11 cellular contexts compared by ENCODE assay signal in the genomic region with DNA sequence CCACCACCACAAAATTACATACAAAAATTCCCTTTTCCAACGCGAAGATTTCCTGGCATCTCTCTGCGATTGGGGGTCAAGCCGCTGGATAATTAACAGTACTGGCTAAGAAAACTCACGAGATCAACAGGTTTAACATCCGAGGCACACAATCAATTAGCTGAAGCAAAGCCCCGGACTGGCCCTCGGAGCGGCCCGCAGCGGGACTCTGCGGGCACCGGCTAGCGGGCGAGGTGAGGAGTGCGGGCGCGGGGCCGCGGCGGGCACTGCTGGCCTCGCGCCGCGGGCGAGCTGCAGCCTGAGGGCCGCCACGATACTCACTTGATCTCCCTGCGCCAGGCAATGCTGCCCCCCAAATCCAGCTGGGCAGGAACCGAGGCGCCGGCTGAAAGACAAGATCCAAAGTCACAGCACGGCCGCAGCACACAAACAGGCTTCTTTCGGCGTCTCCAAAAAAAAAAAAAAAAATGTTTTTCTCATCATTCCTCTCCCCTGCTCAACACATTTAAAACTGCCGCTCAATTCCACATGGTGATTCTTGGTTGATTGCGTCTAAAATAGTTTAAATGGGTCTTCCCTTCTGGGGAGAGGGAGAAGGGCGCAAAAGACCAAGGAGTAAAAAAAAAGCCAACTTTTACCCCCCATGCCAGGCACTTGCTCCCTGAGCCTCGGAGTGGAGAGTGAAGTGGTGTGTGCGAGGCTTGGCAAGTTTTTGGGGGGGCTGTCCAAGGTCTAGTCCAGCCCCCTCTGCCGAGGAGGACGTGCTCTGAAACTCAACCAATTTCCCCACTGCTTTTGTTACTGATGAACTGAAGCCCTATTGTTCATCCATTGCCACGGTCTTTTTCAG.
DNase-seq lines count a peak whose midpoint lies in the region; ATAC-seq and TF ChIP-seq lines count a peak whose summit lies in the region.
"Had no signal": no experiment of that assay in that cellular context is flagged by ENCODE, and none has a peak within 500 bp of the region (broad histone marks: within the 10 kb centered on the region; RNA-seq: fewer than 3 reads in every experiment).

No MANE protein-coding gene starts in this region.

- H3K4me1 Mint-ChIP-seq in nephron: peaks cover 23% of the 10 kb centered on the region

- peaks cover 10% of the 10 kb centered on the region for H3K4me1 ChIP-seq in ES-I3 (ENCODE audit: insufficient read depth, low read length)

- ATAC-seq in GM19467 (IDR thresholded peaks at IDR 0.05; ENCODE audit: unreplicated experiment): no peak
- ATAC-seq in HG03457 (IDR thresholded peaks at IDR 0.05; ENCODE audit: unreplicated experiment): no peak
- ATAC-seq: esophagus mucosa had no signal

- peak; percentile 15 for TF ChIP-seq CTCF in brain microvascular endothelial cell (IDR thresholded peaks at IDR 0.05; ENCODE audit: low read depth, low read length, missing control alignments)
- TF ChIP-seq CTCF in nephron (IDR thresholded peaks at IDR 0.05; ENCODE audit: unreplicated experiment in 3 of 3): no peak

- peak overlapping the region; percentile 59 for H3K4me3 ChIP-seq in brain microvascular endothelial cell (ENCODE audit: low read depth, low read length)

- peaks cover 3% of the 10 kb centered on the region for H3K9me3 Mint-ChIP-seq in nephron

- no peaks in the 10 kb centered on the region for H3K9me3 ChIP-seq in ES-I3 (ENCODE audit: control insufficient read depth, insufficient read depth, low read length)

- H3K36me3 Mint-ChIP-seq in nephron (ENCODE audit: low read depth): no peaks in the 10 kb centered on the region

- H3K4me3 Mint-ChIP-seq in nephron: peak overlapping the region; percentile 80 to 82 (median 82)

- peaks cover 100% of the 10 kb centered on the region for H3K27me3 Mint-ChIP-seq in nephron (ENCODE audit: low read depth)

- in situ Hi-C loops in brain microvascular endothelial cell (cut with HindIII; ENCODE audit: low pct_ligation_motif_present, low sequenced_read_pairs): no loop called here

- H3K27ac Mint-ChIP-seq in nephron: peak overlapping the region in 2 of 3 experiments; percentile 47 to 58

- peak overlapping the region; percentile 35; the same call in 1 of the 2 replicates for H3K9ac ChIP-seq in ES-I3 (ENCODE audit: low read depth, low read length)

- peaks cover 98% of the 10 kb centered on the region for H3K27me3 ChIP-seq in brain microvascular endothelial cell (replicated peaks)

- no peak overlapping the region for H3K27ac ChIP-seq in brain microvascular endothelial cell

- no peaks in the 10 kb centered on the region for H3K36me3 ChIP-seq in ES-I3 (ENCODE audit: insufficient read depth, low read length)
- H3K36me3 ChIP-seq in brain microvascular endothelial cell (replicated peaks): no peaks in the 10 kb centered on the region

- DNase-seq in NCI-H1048 (lab: John Stamatoyannopoulos, UW) (peak; percentile 77), brain microvascular endothelial cell (no peak)
- no peak for DNase-seq in stimulated activated naive CD4-positive, alpha-beta T cell treated with Interleukin-2 at 50 U/mL for 16 hours (lab: John Stamatoyannopoulos, UW)
- DNase-seq: activated gamma-delta T cell treated with Interleukin-2 at 50 U/mL for 16 hours, mesenchymal stem cell, NCI-H1417 treated with DMSO at 0.1 percent for 48 hours had no signal
